13 cellular contexts compared by ENCODE assay signal in the genomic region with DNA sequence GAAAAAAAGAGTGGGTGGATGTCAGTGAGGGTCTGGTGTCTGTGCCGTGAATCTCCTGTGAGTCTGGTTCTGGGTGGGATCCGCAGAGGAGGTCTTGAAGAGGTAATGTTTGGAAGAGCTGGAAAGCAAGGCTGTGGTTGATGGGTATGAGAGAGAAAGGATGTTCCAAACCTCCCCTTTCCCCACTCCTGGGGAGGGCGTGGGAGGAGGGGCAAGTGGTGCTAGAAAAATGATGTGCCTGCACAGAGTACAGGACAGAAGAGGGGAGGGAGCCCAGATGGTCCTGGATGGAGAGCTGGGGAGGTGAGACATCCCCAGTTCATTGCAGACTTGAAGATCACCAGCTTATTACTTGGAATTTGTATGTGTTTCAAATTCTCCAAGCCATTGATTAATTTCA. TPM values are rescaled to one million over a fixed set of nuclear protein-coding genes. Genes with fewer than 3 reads are reported as not detected.
DNase-seq lines count a peak whose midpoint lies in the region; ATAC-seq, FAIRE-seq and TF ChIP-seq lines count a peak whose summit lies in the region.
"Had no signal": no experiment of that assay in that cellular context is flagged by ENCODE, and none has a peak within 500 bp of the region (broad histone marks: within the 10 kb centered on the region; RNA-seq: fewer than 3 reads in every experiment).

No MANE protein-coding gene starts in this region.

- ATAC-seq in HepG2 (no peak), right lobe of liver (no peak), lower lobe of right lung (no peak), GM21723 (IDR thresholded peaks at IDR 0.05; ENCODE audit: unreplicated experiment) (no peak), psoas muscle (no peak)
- ATAC-seq: left colon had no signal

- no peaks in the 10 kb centered on the region; a peak in 1 of 5 replicates for H3K27me3 ChIP-seq in HepG2 (ENCODE audit: control insufficient read depth in 1 of 2, insufficient read depth in 2 of 2, low read length in 2 of 2)
- H3K27me3 ChIP-seq in right lobe of liver: no peaks in the 10 kb centered on the region
- H3K27me3 ChIP-seq in lower lobe of right lung (ENCODE audit: low read depth): no peaks in the 10 kb centered on the region
- no peaks in the 10 kb centered on the region for H3K27me3 ChIP-seq in psoas muscle (ENCODE audit: insufficient read depth in 3 of 3, low read length in 2 of 3)

- no peak for TF ChIP-seq POLR2A in HepG2 (IDR thresholded peaks at IDR 0.05; ENCODE audit: insufficient read depth in 1 of 2, low read depth in 2 of 2, low read length in 2 of 2)
- TF ChIP-seq POLR2A in right lobe of liver (IDR thresholded peaks at IDR 0.05): no peak

- H2AFZ ChIP-seq in HepG2 (ENCODE audit: low read length): no peak overlapping the region
- H2AFZ ChIP-seq: parathyroid adenoma had no signal

- peaks cover 40% of the 10 kb centered on the region for H3K79me2 ChIP-seq in HepG2 (ENCODE audit: insufficient read depth, low read length)

- H3K4me2 ChIP-seq in HepG2 (ENCODE audit: low read depth, low read length): peak overlapping the region; percentile 5; the same call in 1 of the 2 replicates

- H3K4me3 Mint-ChIP-seq in activated CD4-positive, alpha-beta memory T cell treated with anti-CD3 and anti-CD28 coated beads for 36 hours: peak overlapping the region; percentile 41

- no TSS peak for BruUV-seq in HepG2 (replicated peaks; lab: Mats Ljungman, UMichigan)

- H3K4me1 ChIP-seq in HepG2 (ENCODE audit: insufficient read depth, low read length) (peaks cover 48% of the 10 kb centered on the region), right lobe of liver (peaks cover 0 to 54% (median 17%) of the 10 kb centered on the region in 4 donors), lower lobe of right lung (peaks cover 43% of the 10 kb centered on the region), psoas muscle (peaks cover 13% of the 10 kb centered on the region)

- H3K36me3 ChIP-seq in HepG2 (replicated peaks in 1 of 2; ENCODE audit: control insufficient read depth in 1 of 2, insufficient read depth in 2 of 2, low read length in 2 of 2) (peaks cover 8 to 34% of the 10 kb centered on the region in 2 experiments), right lobe of liver (peaks cover 0 to 19% (median 0%) of the 10 kb centered on the region in 4 donors), lower lobe of right lung (peaks cover 47% of the 10 kb centered on the region), psoas muscle (ENCODE audit: insufficient read depth in 1 of 2, low read depth in 1 of 2) (peaks cover 3 to 33% of the 10 kb centered on the region in 2 donors)

- H3K27ac ChIP-seq in HepG2 (ENCODE audit: extremely low read length, insufficient read depth, low read length): no peak overlapping the region
- H3K27ac ChIP-seq in right lobe of liver: no peak overlapping the region
- H3K27ac ChIP-seq in lower lobe of right lung: peak overlapping the region; percentile 46
- H3K27ac ChIP-seq in substantia nigra (ENCODE audit: low read depth, low read length, poor library complexity, severe bottlenecking): peak overlapping the region; percentile 42
- H3K27ac ChIP-seq in psoas muscle: no peak overlapping the region
- H3K27ac ChIP-seq: parathyroid adenoma had no signal

- H3K9me3 ChIP-seq in HepG2 (ENCODE audit: low read length) (no peaks in the 10 kb centered on the region), right lobe of liver (no peaks in the 10 kb centered on the region), lower lobe of right lung (no peaks in the 10 kb centered on the region), psoas muscle (no peaks in the 10 kb centered on the region)

- H3K4me3 ChIP-seq in HepG2 (replicated peaks in 1 of 3; ENCODE audit: insufficient read depth in 1 of 3, low read depth in 2 of 3, low read length in 3 of 3) (no peak overlapping the region), right lobe of liver (no peak overlapping the region), lower lobe of right lung (no peak overlapping the region), psoas muscle (no peak overlapping the region)

- in situ Hi-C loops in HepG2 (cut with HindIII; ENCODE audit: extremely low pct_ligation_motif_present, low pct_unique_long_range_greater_than_20kb): no loop called here

- POLR2A ChIA-PET in HepG2 (lab: Yijun Ruan, JAX): interaction anchor here (1.2 kb wide), 1 partner anchor 121 kb away, joined by 3 read pairs; a partner anchor contains a TSS
- POLR2A ChIA-PET in activated CD4-positive, alpha-beta memory T cell treated with anti-CD3 and anti-CD28 coated beads for 36 hours (lab: Charles Lee): no interaction called here

- H3K36me3 Mint-ChIP-seq in activated CD4-positive, alpha-beta memory T cell treated with anti-CD3 and anti-CD28 coated beads for 36 hours: peaks cover 38% of the 10 kb centered on the region

- peaks cover 42% of the 10 kb centered on the region for H3K4me1 Mint-ChIP-seq in activated CD4-positive, alpha-beta memory T cell treated with anti-CD3 and anti-CD28 coated beads for 36 hours (ENCODE audit: low read depth)

- CTCF ChIA-PET in HepG2 (lab: Yijun Ruan, JAX; ENCODE audit: low intra/inter-chr PET ratio, low total read pairs): no interaction called here
- CTCF ChIA-PET in activated CD4-positive, alpha-beta memory T cell treated with anti-CD3 and anti-CD28 coated beads for 36 hours (lab: Charles Lee): no interaction called here

- TF ChIP-seq EP300 in HepG2 (IDR thresholded peaks at IDR 0.05; ENCODE audit: low read depth in 2 of 2, low read length in 2 of 2) (no peak), HepG2 (CRISPR knock-in tag; IDR thresholded peaks at IDR 0.05; ENCODE audit: borderline replicate concordance) (no peak)

- DNase-seq in HepG2 (ENCODE audit: low spot score): no peak
- no peak for DNase-seq in right lobe of liver
- no peak for DNase-seq in activated CD4-positive, alpha-beta memory T cell treated with anti-CD3 and anti-CD28 coated beads for 36 hours
- DNase-seq in lower lobe of right lung: no peak
- DNase-seq in substantia nigra (lab: John Stamatoyannopoulos, UW): no peak
- no peak for DNase-seq in activated effector memory CD4-positive, alpha-beta T cell treated with Interleukin-2 at 50 U/mL for 16 hours
- DNase-seq in psoas muscle: no peak
- DNase-seq: GDM1, left colon had no signal

- no peak for TF ChIP-seq RAD21 in HepG2 (CRISPR knock-in tag; IDR thresholded peaks at IDR 0.05)

- no peaks in the 10 kb centered on the region for H3K9me3 Mint-ChIP-seq in activated CD4-positive, alpha-beta memory T cell treated with anti-CD3 and anti-CD28 coated beads for 36 hours

- intact Hi-C loops in HepG2 (cut with micrococcal nuclease; ENCODE audit: unreplicated experiment): no loop called here
- intact Hi-C loops in right lobe of liver (cut with DNase I): no loop called here
- intact Hi-C loops in activated CD4-positive, alpha-beta memory T cell treated with anti-CD3 and anti-CD28 coated beads for 36 hours (cut with micrococcal nuclease): no loop called here
- intact Hi-C loops in lower lobe of right lung (cut with DNase I): no loop called here
- intact Hi-C loops in psoas muscle (cut with DNase I): loop anchor here in 1 of 2 donors (5.0 kb wide), 1 partner anchor 40 kb away; no protein-coding TSS in a partner anchor

- TF ChIP-seq CTCF in HepG2 (CRISPR knock-in tag; IDR thresholded peaks at IDR 0.05) (no peak), right lobe of liver (IDR thresholded peaks at IDR 0.05) (no peak), lower lobe of right lung (IDR thresholded peaks at IDR 0.05) (no peak), psoas muscle (IDR thresholded peaks at IDR 0.05) (no peak)

- WGBS in HepG2 (ENCODE audit: low lambda C conversion rate): 97% methylated on average over 3 of the region's 3 CpGs
- 85% methylated on average over 3 of the region's 3 CpGs for WGBS in right lobe of liver (ENCODE audit: insufficient coverage, low coverage, low lambda C conversion rate, missing lambda C conversion rate)
- WGBS in psoas muscle, 3 donors: 90 to 94% (median 94%) methylated on average over 3 of the region's 3 CpGs

- no peaks in the 10 kb centered on the region for H3K27me3 Mint-ChIP-seq in activated CD4-positive, alpha-beta memory T cell treated with anti-CD3 and anti-CD28 coated beads for 36 hours

- no peaks in the 10 kb centered on the region for H4K20me1 ChIP-seq in HepG2 (ENCODE audit: insufficient read depth, low read length)

- no peak overlapping the region for H3K9ac ChIP-seq in HepG2 (ENCODE audit: insufficient read depth, low read depth, low read length)
- H3K9ac ChIP-seq: parathyroid adenoma had no signal

- no peak for FAIRE-seq in HepG2 (lab: Jason Lieb, UNC)

- H3K27ac Mint-ChIP-seq in activated CD4-positive, alpha-beta memory T cell treated with anti-CD3 and anti-CD28 coated beads for 36 hours: peak overlapping the region; percentile 79

RNA-seq across cellular contexts. Expression of a gene that starts 3.1 kb away (rescaled TPM):
- total RNA-seq in HepG2 (2016; rRNA removed; fragmentation: Illumina TruSeq; extraction: Trizol) (31.4 and 60.2 TPM in 2 replicates), right lobe of liver (10 to 100 TPM; 11.1 to 75.4 (median 28.8) TPM), lower lobe of right lung (84.0 TPM), psoas muscle (10 to 100 TPM in 2 of 4 donors, 1 to 10 TPM in 2; 6.8 to 11.9 (median 9.5) TPM)
- 25.4 and 31.7 TPM in 2 replicates for total RNA-seq in HepG2 (2016; cell fraction: cytosol; rRNA removed; fragmentation: Illumina TruSeq; extraction: Trizol; ENCODE audit: low read depth)
- 32.0 and 60.7 TPM in 2 replicates for total RNA-seq in HepG2 (2016; cell fraction: insoluble cytoplasmic fraction; rRNA removed; fragmentation: Illumina TruSeq; extraction: Trizol)
- 38.9 and 45.0 TPM in 2 replicates for total RNA-seq in HepG2 (2016; cell fraction: membrane; rRNA removed; fragmentation: Illumina TruSeq; extraction: Trizol)
- 42.6 and 49.4 TPM in 2 replicates for total RNA-seq in HepG2 (2016; cell fraction: nucleus; rRNA removed; fragmentation: Illumina TruSeq; extraction: Trizol)
- polyA plus RNA-seq in HepG2 (2011; rRNA removed) (38.3 and 42.3 TPM in 2 replicates), psoas muscle (10 to 100 TPM in 2 of 3 donors, 1 to 10 TPM in 1; 5.7 to 13.7 (median 10.8) TPM)
- polyA plus RNA-seq in HepG2 (2011; cell fraction: cytosol; rRNA removed): 43.4 and 51.8 TPM in 2 replicates
- 30.8 and 35.3 TPM in 2 replicates for polyA plus RNA-seq in HepG2 (2011; cell fraction: nucleus; rRNA removed)
- 51.7 and 54.0 TPM in 2 replicates for polyA plus RNA-seq in HepG2 (2012)
- 38.7 and 48.0 TPM in 2 replicates for polyA plus RNA-seq in HepG2 (2016; cell fraction: cytosol; fragmentation: Illumina TruSeq; extraction: Trizol; ENCODE audit: low read depth)
- polyA plus RNA-seq in HepG2 (2016; cell fraction: insoluble cytoplasmic fraction; fragmentation: Illumina TruSeq; extraction: Trizol; ENCODE audit: low read depth): 35.6 and 38.7 TPM in 2 replicates
- 44.3 and 50.0 TPM in 2 replicates for polyA plus RNA-seq in HepG2 (2016; cell fraction: membrane; fragmentation: Illumina TruSeq; extraction: Trizol; ENCODE audit: low read depth)
- polyA plus RNA-seq in HepG2 (2016; cell fraction: nucleus; fragmentation: Illumina TruSeq; extraction: Trizol; ENCODE audit: insufficient read depth, low read depth): 94.9 and 101 TPM in 2 replicates
- 28.5 and 45.2 TPM in 2 replicates for polyA minus RNA-seq in HepG2 (2011; rRNA and poly(A)+ RNA removed; ENCODE audit: low replicate concordance)
- polyA minus RNA-seq in HepG2 (2011; cell fraction: cytosol; rRNA and poly(A)+ RNA removed): 16.2 and 20.4 TPM in 2 replicates
- 9.7 and 11.9 TPM in 2 replicates for polyA minus RNA-seq in HepG2 (2011; cell fraction: nucleus; rRNA and poly(A)+ RNA removed)
- 10 to 100 TPM; 32.2 to 37.6 TPM for total RNA-seq in activated CD4-positive, alpha-beta memory T cell treated with anti-CD3 and anti-CD28 coated beads for 36 hours

RNA-seq across cellular contexts. Expression of a gene that starts 16.6 kb away (rescaled TPM):
- total RNA-seq in HepG2 (2016; rRNA removed; fragmentation: Illumina TruSeq; extraction: Trizol): not detected in 2 replicates
- not detected in 2 replicates for total RNA-seq in HepG2 (2016; cell fraction: cytosol; rRNA removed; fragmentation: Illumina TruSeq; extraction: Trizol; ENCODE audit: low read depth)
- total RNA-seq in HepG2 (2016; cell fraction: insoluble cytoplasmic fraction; rRNA removed; fragmentation: Illumina TruSeq; extraction: Trizol): not detected in 2 replicates
- total RNA-seq in HepG2 (2016; cell fraction: membrane; rRNA removed; fragmentation: Illumina TruSeq; extraction: Trizol): not detected in 2 replicates
- not detected in 2 replicates for total RNA-seq in HepG2 (2016; cell fraction: nucleus; rRNA removed; fragmentation: Illumina TruSeq; extraction: Trizol)
- polyA plus RNA-seq in HepG2 (2011; rRNA removed): not detected in 2 replicates
- not detected in 2 replicates for polyA plus RNA-seq in HepG2 (2011; cell fraction: cytosol; rRNA removed)
- polyA plus RNA-seq in HepG2 (2011; cell fraction: nucleus; rRNA removed): 0.12 and 0.51 TPM in 2 replicates
- not detected in 2 replicates for polyA plus RNA-seq in HepG2 (2012)
- not detected in 2 replicates for polyA plus RNA-seq in HepG2 (2016; cell fraction: cytosol; fragmentation: Illumina TruSeq; extraction: Trizol; ENCODE audit: low read depth)
- polyA plus RNA-seq in HepG2 (2016; cell fraction: insoluble cytoplasmic fraction; fragmentation: Illumina TruSeq; extraction: Trizol; ENCODE audit: low read depth): not detected in 2 replicates
- not detected in 2 replicates for polyA plus RNA-seq in HepG2 (2016; cell fraction: membrane; fragmentation: Illumina TruSeq; extraction: Trizol; ENCODE audit: low read depth)
- polyA plus RNA-seq in HepG2 (2016; cell fraction: nucleus; fragmentation: Illumina TruSeq; extraction: Trizol; ENCODE audit: insufficient read depth, low read depth): not detected in 2 replicates
- not detected in 2 replicates for polyA minus RNA-seq in HepG2 (2011; rRNA and poly(A)+ RNA removed; ENCODE audit: low replicate concordance)
- not detected in 2 replicates for polyA minus RNA-seq in HepG2 (2011; cell fraction: cytosol; rRNA and poly(A)+ RNA removed)
- not detected in 2 replicates for polyA minus RNA-seq in HepG2 (2011; cell fraction: nucleus; rRNA and poly(A)+ RNA removed)
- total RNA-seq in right lobe of liver: under 1 TPM in 3 of 6 experiments, not detected in 3; 0.31 to 0.46 (median 0.37) TPM
- total RNA-seq in activated CD4-positive, alpha-beta memory T cell treated with anti-CD3 and anti-CD28 coated beads for 36 hours: not detected
- 9.8 TPM for total RNA-seq in lower lobe of right lung
- total RNA-seq in psoas muscle: not detected
- polyA plus RNA-seq in psoas muscle: under 1 TPM in 1 of 3 donors, not detected in 2; 0.09 TPM
- total RNA-seq: activated CD8-positive, alpha-beta memory T cell treated with anti-CD3 and anti-CD28 coated beads for 36 hours; left colon; T-helper 2 cell treated with Interferon-gamma antibody and Interleukin-4, amounts not matched to agents 100 ng/mL and 5 ng/mL, for 36 hours had no signal

RNA-seq across cellular contexts. Expression of a gene that starts 28.1 kb away (rescaled TPM):
- 7.0 and 7.3 TPM in 2 replicates for total RNA-seq in HepG2 (2016; rRNA removed; fragmentation: Illumina TruSeq; extraction: Trizol)
- 3.1 and 3.3 TPM in 2 replicates for total RNA-seq in HepG2 (2016; cell fraction: cytosol; rRNA removed; fragmentation: Illumina TruSeq; extraction: Trizol; ENCODE audit: low read depth)
- 6.8 and 9.0 TPM in 2 replicates for total RNA-seq in HepG2 (2016; cell fraction: insoluble cytoplasmic fraction; rRNA removed; fragmentation: Illumina TruSeq; extraction: Trizol)
- 3.4 and 3.5 TPM in 2 replicates for total RNA-seq in HepG2 (2016; cell fraction: membrane; rRNA removed; fragmentation: Illumina TruSeq; extraction: Trizol)
- 3.4 and 3.9 TPM in 2 replicates for total RNA-seq in HepG2 (2016; cell fraction: nucleus; rRNA removed; fragmentation: Illumina TruSeq; extraction: Trizol)
- 2.8 and 3.8 TPM in 2 replicates for polyA plus RNA-seq in HepG2 (2011; rRNA removed)
- polyA plus RNA-seq in HepG2 (2011; cell fraction: cytosol; rRNA removed): 4.4 and 5.1 TPM in 2 replicates
- polyA plus RNA-seq in HepG2 (2011; cell fraction: nucleus; rRNA removed): 3.3 and 3.5 TPM in 2 replicates
- 1.8 and 3.1 TPM in 2 replicates for polyA plus RNA-seq in HepG2 (2012)
- polyA plus RNA-seq in HepG2 (2016; cell fraction: cytosol; fragmentation: Illumina TruSeq; extraction: Trizol; ENCODE audit: low read depth): 2.8 and 3.0 TPM in 2 replicates
- 7.2 and 7.5 TPM in 2 replicates for polyA plus RNA-seq in HepG2 (2016; cell fraction: insoluble cytoplasmic fraction; fragmentation: Illumina TruSeq; extraction: Trizol; ENCODE audit: low read depth)
- 2.2 and 2.4 TPM in 2 replicates for polyA plus RNA-seq in HepG2 (2016; cell fraction: membrane; fragmentation: Illumina TruSeq; extraction: Trizol; ENCODE audit: low read depth)
- 6.3 and 6.4 TPM in 2 replicates for polyA plus RNA-seq in HepG2 (2016; cell fraction: nucleus; fragmentation: Illumina TruSeq; extraction: Trizol; ENCODE audit: insufficient read depth, low read depth)
- polyA minus RNA-seq in HepG2 (2011; rRNA and poly(A)+ RNA removed; ENCODE audit: low replicate concordance): 0.33 and 2.7 TPM in 2 replicates
- polyA minus RNA-seq in HepG2 (2011; cell fraction: cytosol; rRNA and poly(A)+ RNA removed): 0.79 and 1.4 TPM in 2 replicates
- 0.52 and 0.62 TPM in 2 replicates for polyA minus RNA-seq in HepG2 (2011; cell fraction: nucleus; rRNA and poly(A)+ RNA removed)
- total RNA-seq in right lobe of liver: 100 to 1,000 TPM in 3 of 6 experiments, 10 to 100 TPM in 3; 13.7 to 470 (median 107) TPM
- not detected for total RNA-seq in activated CD4-positive, alpha-beta memory T cell treated with anti-CD3 and anti-CD28 coated beads for 36 hours
- total RNA-seq in lower lobe of right lung: 2.4 TPM
- under 1 TPM in 3 of 4 donors, not detected in 1; 0.34 to 0.74 (median 0.43) TPM for total RNA-seq in psoas muscle
- polyA plus RNA-seq in psoas muscle: under 1 TPM; 0.09 to 0.21 (median 0.12) TPM

RNA-seq across cellular contexts. Expression of a gene that starts 46.6 kb away (rescaled TPM):
- total RNA-seq in HepG2 (2016; rRNA removed; fragmentation: Illumina TruSeq; extraction: Trizol): 3.6 and 5.1 TPM in 2 replicates
- 0.61 and 1.2 TPM in 2 replicates for total RNA-seq in HepG2 (2016; cell fraction: cytosol; rRNA removed; fragmentation: Illumina TruSeq; extraction: Trizol; ENCODE audit: low read depth)
- 2.9 and 4.9 TPM in 2 replicates for total RNA-seq in HepG2 (2016; cell fraction: insoluble cytoplasmic fraction; rRNA removed; fragmentation: Illumina TruSeq; extraction: Trizol)
- 2.1 TPM in 2 replicates for total RNA-seq in HepG2 (2016; cell fraction: membrane; rRNA removed; fragmentation: Illumina TruSeq; extraction: Trizol)
- total RNA-seq in HepG2 (2016; cell fraction: nucleus; rRNA removed; fragmentation: Illumina TruSeq; extraction: Trizol): 5.5 and 5.6 TPM in 2 replicates
- 6.7 and 8.5 TPM in 2 replicates for polyA plus RNA-seq in HepG2 (2011; rRNA removed)
- polyA plus RNA-seq in HepG2 (2011; cell fraction: cytosol; rRNA removed): 5.0 and 6.5 TPM in 2 replicates
- polyA plus RNA-seq in HepG2 (2011; cell fraction: nucleus; rRNA removed): 46.4 and 54.7 TPM in 2 replicates
- 8.5 and 12.2 TPM in 2 replicates for polyA plus RNA-seq in HepG2 (2012)
- polyA plus RNA-seq in HepG2 (2016; cell fraction: cytosol; fragmentation: Illumina TruSeq; extraction: Trizol; ENCODE audit: low read depth): 0.38 and 0.54 TPM in 2 replicates
- 2.3 and 3.1 TPM in 2 replicates for polyA plus RNA-seq in HepG2 (2016; cell fraction: insoluble cytoplasmic fraction; fragmentation: Illumina TruSeq; extraction: Trizol; ENCODE audit: low read depth)
- polyA plus RNA-seq in HepG2 (2016; cell fraction: membrane; fragmentation: Illumina TruSeq; extraction: Trizol; ENCODE audit: low read depth): 1.00 and 1.0 TPM in 2 replicates
- polyA plus RNA-seq in HepG2 (2016; cell fraction: nucleus; fragmentation: Illumina TruSeq; extraction: Trizol; ENCODE audit: insufficient read depth, low read depth): 8.5 and 8.9 TPM in 2 replicates
- 13.3 and 14.3 TPM in 2 replicates for polyA minus RNA-seq in HepG2 (2011; rRNA and poly(A)+ RNA removed; ENCODE audit: low replicate concordance)
- polyA minus RNA-seq in HepG2 (2011; cell fraction: cytosol; rRNA and poly(A)+ RNA removed): 4.7 and 7.1 TPM in 2 replicates
- polyA minus RNA-seq in HepG2 (2011; cell fraction: nucleus; rRNA and poly(A)+ RNA removed): 7.8 and 8.2 TPM in 2 replicates
- 10 to 100 TPM; 15.7 to 25.9 (median 21.3) TPM for total RNA-seq in right lobe of liver
- total RNA-seq in activated CD4-positive, alpha-beta memory T cell treated with anti-CD3 and anti-CD28 coated beads for 36 hours: 10 to 100 TPM; 25.6 to 26.4 TPM
- total RNA-seq in lower lobe of right lung: 33.3 TPM
- 10 to 100 TPM; 15.4 to 37.4 (median 25.8) TPM for total RNA-seq in psoas muscle
- polyA plus RNA-seq in psoas muscle: 10 to 100 TPM; 12.0 to 37.8 (median 16.5) TPM

RNA-seq across cellular contexts. Expression of a gene that starts 52.0 kb away (rescaled TPM):
- 55.6 and 60.4 TPM in 2 replicates for total RNA-seq in HepG2 (2016; rRNA removed; fragmentation: Illumina TruSeq; extraction: Trizol)
- total RNA-seq in HepG2 (2016; cell fraction: cytosol; rRNA removed; fragmentation: Illumina TruSeq; extraction: Trizol; ENCODE audit: low read depth): 8.7 and 10.0 TPM in 2 replicates
- 50.4 and 57.8 TPM in 2 replicates for total RNA-seq in HepG2 (2016; cell fraction: insoluble cytoplasmic fraction; rRNA removed; fragmentation: Illumina TruSeq; extraction: Trizol)
- total RNA-seq in HepG2 (2016; cell fraction: membrane; rRNA removed; fragmentation: Illumina TruSeq; extraction: Trizol): 26.0 and 26.2 TPM in 2 replicates
- total RNA-seq in HepG2 (2016; cell fraction: nucleus; rRNA removed; fragmentation: Illumina TruSeq; extraction: Trizol): 32.7 and 35.1 TPM in 2 replicates
- polyA plus RNA-seq in HepG2 (2011; rRNA removed): 39.4 and 53.7 TPM in 2 replicates
- 41.3 and 44.3 TPM in 2 replicates for polyA plus RNA-seq in HepG2 (2011; cell fraction: cytosol; rRNA removed)
- polyA plus RNA-seq in HepG2 (2011; cell fraction: nucleus; rRNA removed): 50.5 and 51.8 TPM in 2 replicates
- polyA plus RNA-seq in HepG2 (2012): 34.9 and 36.8 TPM in 2 replicates
- 7.3 and 8.1 TPM in 2 replicates for polyA plus RNA-seq in HepG2 (2016; cell fraction: cytosol; fragmentation: Illumina TruSeq; extraction: Trizol; ENCODE audit: low read depth)
- 57.4 and 66.7 TPM in 2 replicates for polyA plus RNA-seq in HepG2 (2016; cell fraction: insoluble cytoplasmic fraction; fragmentation: Illumina TruSeq; extraction: Trizol; ENCODE audit: low read depth)
- polyA plus RNA-seq in HepG2 (2016; cell fraction: membrane; fragmentation: Illumina TruSeq; extraction: Trizol; ENCODE audit: low read depth): 15.9 and 19.4 TPM in 2 replicates
- polyA plus RNA-seq in HepG2 (2016; cell fraction: nucleus; fragmentation: Illumina TruSeq; extraction: Trizol; ENCODE audit: insufficient read depth, low read depth): 64.1 and 68.3 TPM in 2 replicates
- 93.1 and 95.5 TPM in 2 replicates for polyA minus RNA-seq in HepG2 (2011; rRNA and poly(A)+ RNA removed; ENCODE audit: low replicate concordance)
- 33.1 and 38.4 TPM in 2 replicates for polyA minus RNA-seq in HepG2 (2011; cell fraction: cytosol; rRNA and poly(A)+ RNA removed)
- 16.5 and 18.2 TPM in 2 replicates for polyA minus RNA-seq in HepG2 (2011; cell fraction: nucleus; rRNA and poly(A)+ RNA removed)
- total RNA-seq in right lobe of liver: 10 to 100 TPM; 11.5 to 24.0 (median 16.3) TPM
- total RNA-seq in activated CD4-positive, alpha-beta memory T cell treated with anti-CD3 and anti-CD28 coated beads for 36 hours: 10 to 100 TPM; 59.1 to 60.2 TPM
- total RNA-seq in lower lobe of right lung: 24.5 TPM
- total RNA-seq in psoas muscle: 10 to 100 TPM; 25.9 to 36.4 (median 31.0) TPM
- 10 to 100 TPM; 25.6 to 46.7 (median 27.1) TPM for polyA plus RNA-seq in psoas muscle

Comparison
In these comparisons a context has a peak if more than half of its experiments do, and no peak if none do; other contexts are left out.
1. H3K27ac ChIP-seq: peak in lower lobe of right lung (single experiment) and substantia nigra (single experiment); none in HepG2 (single experiment), right lobe of liver (0 of 3) and psoas muscle (single experiment).